Comparison of ENCODE assay signal across 8 cellular contexts in genomic region chr18:48949051-48949605, GRCh38.
DNase-seq lines count a peak whose midpoint lies in the region; ATAC-seq lines count a peak whose summit lies in the region.

No MANE protein-coding gene starts in this region.

- H3K4me3 Mint-ChIP-seq in activated naive CD8-positive, alpha-beta T cell treated with anti-CD3 and anti-CD28 coated beads, Interleukin-2, amount 50 U/mL, for 24 hours, result peak overlapping the region; percentile 97

- H3K4me1 Mint-ChIP-seq in activated naive CD8-positive, alpha-beta T cell treated with anti-CD3 and anti-CD28 coated beads, Interleukin-2, amount 50 U/mL, for 24 hours, result peaks cover 55% of the 10 kb centered on the region

- H3K36me3 Mint-ChIP-seq in activated naive CD8-positive, alpha-beta T cell treated with anti-CD3 and anti-CD28 coated beads, Interleukin-2, amount 50 U/mL, for 24 hours (ENCODE audit: low read depth), result peaks cover 49% of the 10 kb centered on the region

- H3K27me3 Mint-ChIP-seq in activated naive CD8-positive, alpha-beta T cell treated with anti-CD3 and anti-CD28 coated beads, Interleukin-2, amount 50 U/mL, for 24 hours, result peaks cover 5% of the 10 kb centered on the region

- H3K9me3 Mint-ChIP-seq in activated naive CD8-positive, alpha-beta T cell treated with anti-CD3 and anti-CD28 coated beads, Interleukin-2, amount 50 U/mL, for 24 hours, result no peaks in the 10 kb centered on the region

- H3K9me3 ChIP-seq in iPS-18c (ENCODE audit: control insufficient read depth, insufficient read depth, low read length), result no peaks in the 10 kb centered on the region

- H3K27ac Mint-ChIP-seq in activated naive CD8-positive, alpha-beta T cell treated with anti-CD3 and anti-CD28 coated beads, Interleukin-2, amount 50 U/mL, for 24 hours, result peak overlapping the region; percentile 73

- DNase-seq in NCI-H1105 treated with DMSO at 0.1 percent for 48 hours (lab: John Stamatoyannopoulos, UW) (peak; percentile 44), NCI-H1105 (lab: John Stamatoyannopoulos, UW) (no peak), NCI-H748 treated with DMSO at 0.1 percent for 48 hours (lab: John Stamatoyannopoulos, UW) (peak; percentile 36), inferior parietal cortex (ENCODE audit: extremely low spot score) (no peak), NCI-H524 treated with DMSO at 0.1 percent for 48 hours (lab: John Stamatoyannopoulos, UW) (no peak)
- DNase-seq in activated naive CD8-positive, alpha-beta T cell treated with anti-CD3 and anti-CD28 coated beads, Interleukin-2, amount 50 U/mL, for 24 hours, result peak; percentile 44
- peak; percentile 59 for DNase-seq in stimulated activated CD8-positive, alpha-beta memory T cell treated with anti-CD3 and anti-CD28 coated beads, Interleukin-4, amount 100 ng/mL, for 48 hours

- H3K4me3 ChIP-seq in iPS-18c (ENCODE audit: insufficient read depth, low read depth, low read length), result peak overlapping the region; percentile 80

- peak; percentile 7 for ATAC-seq in activated naive CD8-positive, alpha-beta T cell treated with anti-CD3 and anti-CD28 coated beads, Interleukin-2, amount 50 U/mL, for 24 hours

Comparison
In these comparisons a context has a peak if more than half of its experiments do, and no peak if none do; other contexts are left out.
1. DNase-seq: peak in NCI-H1105 treated with DMSO at 0.1 percent for 48 hours (single experiment), NCI-H748 treated with DMSO at 0.1 percent for 48 hours (single experiment), activated naive CD8-positive, alpha-beta T cell treated with anti-CD3 and anti-CD28 coated beads, Interleukin-2, amount 50 U/mL, for 24 hours (single experiment) and stimulated activated CD8-positive, alpha-beta memory T cell treated with anti-CD3 and anti-CD28 coated beads, Interleukin-4, amount 100 ng/mL, for 48 hours (single experiment); none in NCI-H1105 (single experiment), inferior parietal cortex (single experiment) and NCI-H524 treated with DMSO at 0.1 percent for 48 hours (single experiment).